ENCODE assay signal across 1 cellular context in genomic region chr2:72127401-72128058, GRCh38.
TF ChIP-seq lines count a peak whose summit lies in the region.

No MANE protein-coding gene starts in this region.

TF ChIP-seq in HepG2, 621 proteins besides CTCF, POLR2A, EP300 and RAD21:
- TF ChIP-seq CEBPB (IDR thresholded peaks at IDR 0.05; ENCODE audit: borderline replicate concordance, low read depth, low read length) (no peak), SRSF1 (optimal IDR thresholded peaks at IDR 0.05; ENCODE audit: low read depth, low read length) (no peak), MXD3 (CRISPR knock-in tag; IDR thresholded peaks at IDR 0.05) (no peak), TERF1 (CRISPR knock-in tag; IDR thresholded peaks at IDR 0.05) (no peak), JUND (CRISPR knock-in tag; IDR thresholded peaks at IDR 0.05) (no peak), ZNF720 (CRISPR knock-in tag; IDR thresholded peaks at IDR 0.05) (no peak), MAFG (CRISPR knock-in tag; IDR thresholded peaks at IDR 0.05) (no peak)
